In the genomic region with DNA sequence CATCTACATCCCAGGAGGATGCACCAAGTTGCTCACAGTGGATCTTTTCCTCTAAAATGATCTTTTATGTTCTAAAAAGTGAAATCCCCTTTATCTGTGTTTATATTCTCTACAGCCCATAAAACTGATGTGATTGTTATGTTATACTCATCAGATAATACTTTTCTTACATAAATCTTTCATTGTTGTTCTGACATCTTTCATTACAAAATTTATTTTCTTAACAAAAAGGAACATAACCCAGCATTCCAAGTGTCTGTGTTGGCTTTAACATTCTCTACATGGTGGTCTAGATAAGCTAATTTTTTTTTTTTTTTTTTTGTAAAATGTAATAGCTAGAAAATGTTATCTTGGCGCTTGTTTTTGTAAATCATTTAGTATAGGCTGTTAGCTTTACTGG, we compare ENCODE assay signal across 13 cellular contexts.
"Had no signal": no experiment of that assay in that cellular context is flagged by ENCODE, and none has a peak within 500 bp of the region (broad histone marks: within the 10 kb centered on the region; RNA-seq: fewer than 3 reads in every experiment).

No MANE protein-coding gene starts in this region.

- H3K27me3 Mint-ChIP-seq: activated naive CD4-positive, alpha-beta T cell treated with anti-CD3 and anti-CD28 coated beads, Interleukin-2, amount 10 ng/mL, durations not matched to agents 7 days and 5 days; activated T-helper 17 cell treated with anti-CD3 and anti-CD28 coated beads, Interleukin-2, amount 50 U/mL, for 72 hours; brain; dendritic cell treated with granulocyte-macrophage colony-stimulating factor and Interleukin-4, amounts not matched to agents 40 ng/mL and 50 ng/mL, for 4 days had no signal

- H3K4me1 Mint-ChIP-seq: brain, mesothelial cell of epicardium had no signal

- H3K36me3 Mint-ChIP-seq: brain had no signal

- H3K9me3 Mint-ChIP-seq: activated naive CD4-positive, alpha-beta T cell treated with anti-CD3 and anti-CD28 coated beads, Interleukin-2, amount 10 ng/mL, durations not matched to agents 7 days and 5 days; activated T-helper 17 cell treated with anti-CD3 and anti-CD28 coated beads, Interleukin-2, amount 50 U/mL, for 72 hours; brain; dendritic cell treated with granulocyte-macrophage colony-stimulating factor and Interleukin-4, amounts not matched to agents 40 ng/mL and 50 ng/mL, for 4 days; endodermal cell; mesothelial cell of epicardium had no signal

- H3K4me3 Mint-ChIP-seq: dendritic cell treated with granulocyte-macrophage colony-stimulating factor and Interleukin-4, amounts not matched to agents 40 ng/mL and 50 ng/mL, for 4 days; endodermal cell; mesothelial cell of epicardium had no signal

- H3K36me3 ChIP-seq: thoracic aorta had no signal

- H3K9me3 ChIP-seq: right atrium auricular region, stomach, thoracic aorta had no signal

- ATAC-seq: activated T-helper 17 cell treated with anti-CD3 and anti-CD28 coated beads, Interleukin-2, amount 50 U/mL, for 72 hours had no signal

- DNase-seq: activated CD4-positive, alpha-beta T cell treated with anti-CD3 and anti-CD28 coated beads for 4 hours; activated naive CD4-positive, alpha-beta T cell treated with anti-CD3 and anti-CD28 coated beads, Interleukin-2, amount 10 ng/mL, durations not matched to agents 7 days and 5 days; activated T-cell treated with anti-CD3 and anti-CD28 coated beads for 4 hours; cerebellar nuclear complex; endodermal cell; small intestine; stomach had no signal

- H3K27me3 ChIP-seq: right atrium auricular region, stomach had no signal

- H3K27ac Mint-ChIP-seq: brain, endodermal cell, mesothelial cell of epicardium had no signal
